ENCODE assay signal across 2 cellular contexts in genomic region chr2:64166637-64167420, GRCh38.
TF ChIP-seq lines count a peak whose summit lies in the region.

No MANE protein-coding gene starts in this region.

TF ChIP-seq in H1, 55 proteins besides CTCF, POLR2A, EP300 and RAD21:
- TF ChIP-seq TAF7 (optimal IDR thresholded peaks at IDR 0.05; ENCODE audit: borderline replicate concordance, low read depth, low read length) = no peak
- TF ChIP-seq CBX5 (IDR thresholded peaks at IDR 0.05; ENCODE audit: low read depth, low read length) = no peak
- TF ChIP-seq HDAC6 (IDR thresholded peaks at IDR 0.05; ENCODE audit: low read depth, low read length) = no peak
- no peak for TF ChIP-seq SP2 (IDR thresholded peaks at IDR 0.05; ENCODE audit: low read length)
- no peak for TF ChIP-seq RBBP5 (IDR thresholded peaks at IDR 0.05; ENCODE audit: borderline replicate concordance, low read depth, low read length)
- TF ChIP-seq YY1 (IDR thresholded peaks at IDR 0.05; ENCODE audit: low read depth, low read length) = no peak
- no peak for TF ChIP-seq SIRT6 (IDR thresholded peaks at IDR 0.05; ENCODE audit: low read length)
- no peak for TF ChIP-seq HDAC2 (IDR thresholded peaks at IDR 0.05; ENCODE audit: borderline replicate concordance in 1 of 2, low read depth in 2 of 2, low read length in 2 of 2)
TF ChIP-seq in H1: peak in this region for 0.

TF ChIP-seq in SK-N-SH, 30 proteins besides CTCF, POLR2A, EP300 and RAD21:
- no peak for TF ChIP-seq REST (IDR thresholded peaks at IDR 0.05; ENCODE audit: low read depth, low read length)
